ENCODE assay signal across 15 cellular contexts in genomic region chr1:212712451-212713303, GRCh38. TPM values are rescaled to one million over a fixed set of nuclear protein-coding genes. Genes with fewer than 3 reads are reported as not detected.
DNase-seq lines count a peak whose midpoint lies in the region; ATAC-seq lines count a peak whose summit lies in the region.
"Had no signal": no experiment of that assay in that cellular context is flagged by ENCODE, and none has a peak within 500 bp of the region (broad histone marks: within the 10 kb centered on the region; RNA-seq: fewer than 3 reads in every experiment).

No MANE protein-coding gene starts in this region.

- H3K27me3 Mint-ChIP-seq in activated naive CD8-positive, alpha-beta T cell treated with anti-CD3 and anti-CD28 coated beads, Interleukin-2, amount 50 U/mL, for 24 hours = peaks cover 9% of the 10 kb centered on the region
- peaks cover 10% of the 10 kb centered on the region for H3K27me3 Mint-ChIP-seq in activated naive CD8-positive, alpha-beta T cell treated with anti-CD3 and anti-CD28 coated beads for 36 hours

- H3K4me1 Mint-ChIP-seq in activated naive CD8-positive, alpha-beta T cell treated with anti-CD3 and anti-CD28 coated beads, Interleukin-2, amount 50 U/mL, for 24 hours = peaks cover 31% of the 10 kb centered on the region
- H3K4me1 Mint-ChIP-seq in activated naive CD8-positive, alpha-beta T cell treated with anti-CD3 and anti-CD28 coated beads for 36 hours = no peaks in the 10 kb centered on the region
- H3K4me1 Mint-ChIP-seq: activated B cell treated with CpG ODN at 0.5 μM for 24 hours had no signal

- no peak overlapping the region for H3K4me3 Mint-ChIP-seq in activated naive CD8-positive, alpha-beta T cell treated with anti-CD3 and anti-CD28 coated beads, Interleukin-2, amount 50 U/mL, for 24 hours
- H3K4me3 Mint-ChIP-seq in activated naive CD8-positive, alpha-beta T cell treated with anti-CD3 and anti-CD28 coated beads for 36 hours = no peak overlapping the region
- H3K4me3 Mint-ChIP-seq: activated B cell treated with CpG ODN at 0.5 μM for 24 hours, CD14-positive monocyte had no signal

- no peaks in the 10 kb centered on the region for H3K9me3 Mint-ChIP-seq in activated naive CD8-positive, alpha-beta T cell treated with anti-CD3 and anti-CD28 coated beads, Interleukin-2, amount 50 U/mL, for 24 hours
- no peaks in the 10 kb centered on the region for H3K9me3 Mint-ChIP-seq in activated naive CD8-positive, alpha-beta T cell treated with anti-CD3 and anti-CD28 coated beads for 36 hours
- H3K9me3 Mint-ChIP-seq: activated B cell treated with CpG ODN at 0.5 μM for 24 hours had no signal

- intact Hi-C loops in posterior vena cava (cut with DNase I) = no loop called here

- DNase-seq in activated naive CD8-positive, alpha-beta T cell treated with anti-CD3 and anti-CD28 coated beads, Interleukin-2, amount 50 U/mL, for 24 hours = no peak
- DNase-seq in activated naive CD8-positive, alpha-beta T cell treated with anti-CD3 and anti-CD28 coated beads for 36 hours = no peak
- DNase-seq in MV-4-11 (lab: John Stamatoyannopoulos, UW) = peak; percentile 34
- DNase-seq in dermis blood vessel endothelial cell = peak; percentile 36
- no peak for DNase-seq in stimulated activated naive CD8-positive, alpha-beta T cell treated with anti-CD3 and anti-CD28 coated beads, Interleukin-15, Interleukin-2, amounts not matched to agents 100 U/mL and 50 U/mL, for 24 hours
- DNase-seq in posterior vena cava (ENCODE audit: low spot score) = no peak
- DNase-seq: activated B cell treated with CpG ODN at 0.5 μM for 24 hours, anterior cingulate cortex, left lung, occipital lobe, Peyer's patch, upper lobe of right lung had no signal

- H3K27ac Mint-ChIP-seq in activated naive CD8-positive, alpha-beta T cell treated with anti-CD3 and anti-CD28 coated beads, Interleukin-2, amount 50 U/mL, for 24 hours = peak overlapping the region; percentile 70
- H3K27ac Mint-ChIP-seq in activated naive CD8-positive, alpha-beta T cell treated with anti-CD3 and anti-CD28 coated beads for 36 hours = no peak overlapping the region
- H3K27ac Mint-ChIP-seq: activated B cell treated with CpG ODN at 0.5 μM for 24 hours, CD14-positive monocyte had no signal

- no peaks in the 10 kb centered on the region for H3K36me3 Mint-ChIP-seq in activated naive CD8-positive, alpha-beta T cell treated with anti-CD3 and anti-CD28 coated beads, Interleukin-2, amount 50 U/mL, for 24 hours (ENCODE audit: low read depth)
- H3K36me3 Mint-ChIP-seq in activated naive CD8-positive, alpha-beta T cell treated with anti-CD3 and anti-CD28 coated beads for 36 hours = no peaks in the 10 kb centered on the region
- H3K36me3 Mint-ChIP-seq: CD14-positive monocyte had no signal

- peak; percentile 85 for ATAC-seq in activated naive CD8-positive, alpha-beta T cell treated with anti-CD3 and anti-CD28 coated beads, Interleukin-2, amount 50 U/mL, for 24 hours
- peak; percentile 88 for ATAC-seq in stimulated activated naive CD8-positive, alpha-beta T cell treated with anti-CD3 and anti-CD28 coated beads, Interleukin-15, Interleukin-2, amounts not matched to agents 100 U/mL and 50 U/mL, for 24 hours
- no peak for ATAC-seq in GM19452 (IDR thresholded peaks at IDR 0.05; ENCODE audit: unreplicated experiment)
- no peak for ATAC-seq in GM18873 (IDR thresholded peaks at IDR 0.05; ENCODE audit: low FRiP score, unreplicated experiment)
- ATAC-seq: left lung, upper lobe of right lung had no signal

RNA-seq across cellular contexts. Expression of gene BATF3, which starts 13.0 kb away (rescaled TPM):
- total RNA-seq in activated naive CD8-positive, alpha-beta T cell treated with anti-CD3 and anti-CD28 coated beads for 36 hours = 10 to 100 TPM; 74.7 to 77.9 TPM
- total RNA-seq in dermis blood vessel endothelial cell (1.7 and 2.4 TPM in 2 replicates), posterior vena cava (10 to 100 TPM; 10.8 to 20.1 TPM)

Comparison
In these comparisons a context has a peak if more than half of its experiments do, and no peak if none do; other contexts are left out.
1. ATAC-seq: peak in activated naive CD8-positive, alpha-beta T cell treated with anti-CD3 and anti-CD28 coated beads, Interleukin-2, amount 50 U/mL, for 24 hours (single experiment) and stimulated activated naive CD8-positive, alpha-beta T cell treated with anti-CD3 and anti-CD28 coated beads, Interleukin-15, Interleukin-2, amounts not matched to agents 100 U/mL and 50 U/mL, for 24 hours (single experiment); none in GM19452 (single experiment) and GM18873 (single experiment).
2. DNase-seq: peak in MV-4-11 (single experiment) and dermis blood vessel endothelial cell (single experiment); none in activated naive CD8-positive, alpha-beta T cell treated with anti-CD3 and anti-CD28 coated beads, Interleukin-2, amount 50 U/mL, for 24 hours (single experiment), activated naive CD8-positive, alpha-beta T cell treated with anti-CD3 and anti-CD28 coated beads for 36 hours (single experiment), stimulated activated naive CD8-positive, alpha-beta T cell treated with anti-CD3 and anti-CD28 coated beads, Interleukin-15, Interleukin-2, amounts not matched to agents 100 U/mL and 50 U/mL, for 24 hours (single experiment) and posterior vena cava (single experiment).